In genomic region chr17:15490634-15491261, GRCh38 we compare ENCODE assay signal across 8 cellular contexts. TPM values are rescaled to one million over a fixed set of nuclear protein-coding genes. Genes with fewer than 3 reads are reported as not detected.
DNase-seq lines count a peak whose midpoint lies in the region; TF ChIP-seq lines count a peak whose summit lies in the region.

No MANE protein-coding gene starts in this region.

- H3K27me3 Mint-ChIP-seq in nephron (ENCODE audit: low read depth) = no peaks in the 10 kb centered on the region
- H3K27me3 Mint-ChIP-seq in CD14-positive monocyte (ENCODE audit: low read depth in 3 of 3) = peaks cover 0 to 3% (median 1%) of the 10 kb centered on the region in 3 donors

- H2AFZ ChIP-seq in fibroblast of lung (ENCODE audit: low read length) = no peak overlapping the region

- DNase-seq in ELF-1 (ENCODE audit: low read depth, low spot score) = peak; percentile 94
- peak; percentile 66 to 75 for DNase-seq in SJSA1 (ENCODE audit: low read depth in 1 of 2, low spot score in 2 of 2)
- peak; percentile 56 to 80 for DNase-seq in fibroblast of lung (ENCODE audit: low read depth in 2 of 2)
- no peak for DNase-seq in stimulated activated naive CD4-positive, alpha-beta T cell (lab: John Stamatoyannopoulos, UW)
- DNase-seq in CD14-positive monocyte (ENCODE audit: low spot score) = no peak
- DNase-seq in NCI-H2171 (lab: John Stamatoyannopoulos, UW) = no peak
- DNase-seq in GM13976 (ENCODE audit: low spot score) = no peak

- H3K27me3 ChIP-seq in SJSA1 (replicated peaks) (no peaks in the 10 kb centered on the region), fibroblast of lung (ENCODE audit: control insufficient read depth, insufficient read depth, low read length) (no peaks in the 10 kb centered on the region)

- H3K36me3 ChIP-seq in SJSA1 = no peaks in the 10 kb centered on the region
- H3K36me3 ChIP-seq in fibroblast of lung (ENCODE audit: control insufficient read depth, insufficient read depth, low read length) = no peaks in the 10 kb centered on the region

- H3K9ac ChIP-seq in fibroblast of lung (ENCODE audit: insufficient read depth, low read length) = no peak overlapping the region

- H3K4me2 ChIP-seq in fibroblast of lung (ENCODE audit: extremely low read depth, insufficient read depth, low read length) = peak overlapping the region; percentile 15

- H3K27ac Mint-ChIP-seq in nephron (peak overlapping the region in 2 of 3 experiments; percentile 33 to 58), CD14-positive monocyte (no peak overlapping the region)

- H3K4me1 ChIP-seq in SJSA1 (replicated peaks) (peaks cover 18% of the 10 kb centered on the region), fibroblast of lung (ENCODE audit: control insufficient read depth, extremely low read depth, insufficient read depth, low read length) (peaks cover 5% of the 10 kb centered on the region)

- peaks cover 23% of the 10 kb centered on the region for H3K4me1 Mint-ChIP-seq in nephron
- peaks cover 8% of the 10 kb centered on the region for H3K4me1 Mint-ChIP-seq in CD14-positive monocyte

- H3K9me3 Mint-ChIP-seq in nephron = no peaks in the 10 kb centered on the region
- peaks cover 0 to 6% (median 2%) of the 10 kb centered on the region in 7 donors for H3K9me3 Mint-ChIP-seq in CD14-positive monocyte

- TF ChIP-seq CTCF in fibroblast of lung (conservative IDR thresholded peaks at IDR 0.05 in 1 of 2, IDR thresholded peaks at IDR 0.05 in 1 of 2; ENCODE audit: low read depth in 1 of 2, low read length in 2 of 2) (no peak), nephron (IDR thresholded peaks at IDR 0.05; ENCODE audit: unreplicated experiment in 3 of 3) (no peak), CD14-positive monocyte (IDR thresholded peaks at IDR 0.05) (no peak), GM13976 (IDR thresholded peaks at IDR 0.05; ENCODE audit: borderline replicate concordance, control extremely low read depth, extremely low read depth, insufficient read depth, missing control alignments) (no peak)

- in situ Hi-C loops in GM13976 (cut with MboI; ENCODE audit: low sequenced_read_pairs, unreplicated experiment) = no loop called here

- H3K4me3 ChIP-seq in SJSA1 = no peak overlapping the region
- no peak overlapping the region for H3K4me3 ChIP-seq in fibroblast of lung (replicated peaks in 1 of 4; ENCODE audit: control extremely low read depth in 1 of 4, insufficient read depth in 1 of 4, low read depth in 3 of 4, low read length in 4 of 4)

- no peaks in the 10 kb centered on the region for H4K20me1 ChIP-seq in fibroblast of lung (ENCODE audit: control insufficient read depth, extremely low read depth, insufficient read depth, low read length)

- peaks cover 63% of the 10 kb centered on the region for H3K36me3 Mint-ChIP-seq in nephron (ENCODE audit: low read depth)
- peaks cover 1 to 3% of the 10 kb centered on the region in 2 donors for H3K36me3 Mint-ChIP-seq in CD14-positive monocyte

- intact Hi-C loops in CD14-positive monocyte (cut with micrococcal nuclease) = no loop called here

- H3K9me3 ChIP-seq in SJSA1 (replicated peaks) (no peaks in the 10 kb centered on the region), fibroblast of lung (ENCODE audit: control insufficient read depth, insufficient read depth, low read depth, low read length) (no peaks in the 10 kb centered on the region)

- no peak overlapping the region for H3K4me3 Mint-ChIP-seq in nephron
- no peak overlapping the region for H3K4me3 Mint-ChIP-seq in CD14-positive monocyte

- no peaks in the 10 kb centered on the region for H3K79me2 ChIP-seq in fibroblast of lung (ENCODE audit: control insufficient read depth, insufficient read depth, low read length)

- H3K27ac ChIP-seq in SJSA1 (peak overlapping the region; percentile 77), fibroblast of lung (ENCODE audit: insufficient read depth, low read length) (peak overlapping the region; percentile 26)

RNA-seq across cellular contexts. Expression of gene CDRT4, which starts 23.3 kb away (rescaled TPM):
- 0.24 TPM in 1 of 2 replicates, not detected in the other for total RNA-seq in SJSA1 (2014; rRNA removed; shearing (Covaris generic))
- total RNA-seq in fibroblast of lung = 0.77 and 2.3 TPM in 2 replicates
- polyA plus RNA-seq in fibroblast of lung (0.19 and 0.49 TPM in 2 replicates), CD14-positive monocyte (under 1 TPM in 1 of 2 donors, not detected in 1; 0.34 TPM)
- 0.56 TPM in 1 of 2 replicates, not detected in the other for polyA plus RNA-seq in fibroblast of lung (2012)
- 4.2 and 4.9 TPM in 2 replicates for polyA minus RNA-seq in fibroblast of lung (ENCODE audit: low replicate concordance)

Comparison
In these comparisons a context has a peak if more than half of its experiments do, and no peak if none do; other contexts are left out.
1. DNase-seq: peak in ELF-1 (single experiment), SJSA1 (2 of 2) and fibroblast of lung (2 of 2); none in stimulated activated naive CD4-positive, alpha-beta T cell (0 of 6), CD14-positive monocyte (single experiment), NCI-H2171 (single experiment) and GM13976 (single experiment).
2. H3K27ac Mint-ChIP-seq: peak in nephron (2 of 3); none in CD14-positive monocyte (0 of 7).